Comparison of ENCODE assay signal across 17 cellular contexts in the genomic region with DNA sequence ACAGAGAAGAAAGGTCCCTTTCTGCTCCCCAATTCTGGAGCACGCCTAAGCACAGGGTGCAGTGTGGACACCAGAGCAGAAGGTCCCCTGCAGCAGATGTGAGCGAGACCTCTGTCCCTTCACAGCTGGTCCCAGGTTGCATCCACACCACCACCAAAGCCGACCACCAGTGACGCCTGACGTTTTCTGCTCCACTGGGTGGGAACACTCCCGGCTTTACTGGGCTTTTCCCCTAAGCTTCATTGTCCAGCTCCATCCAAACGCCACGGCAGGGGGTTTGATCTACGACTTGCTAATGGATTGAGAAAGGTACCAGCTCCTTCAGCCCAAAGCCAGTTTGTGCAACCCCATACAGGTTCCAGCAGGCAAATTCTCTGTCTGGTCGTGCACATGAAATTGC. TPM values are rescaled to one million over a fixed set of nuclear protein-coding genes. Genes with fewer than 3 reads are reported as not detected.
DNase-seq lines count a peak whose midpoint lies in the region; ATAC-seq and TF ChIP-seq lines count a peak whose summit lies in the region.
"Had no signal": no experiment of that assay in that cellular context is flagged by ENCODE, and none has a peak within 500 bp of the region (broad histone marks: within the 10 kb centered on the region; RNA-seq: fewer than 3 reads in every experiment).

No MANE protein-coding gene starts in this region.

- H3K9me2 ChIP-seq in hepatocyte (replicated peaks; ENCODE audit: insufficient read depth), result no peaks in the 10 kb centered on the region

- TF ChIP-seq POLR2A in prostate gland (IDR thresholded peaks at IDR 0.05), result no peak

- H3K36me3 ChIP-seq in BLaER1 treated with 17β-estradiol and CSF1 and Interleukin-3, amounts not matched to agents 10 nM and 100 nM, result no peaks in the 10 kb centered on the region
- H3K36me3 ChIP-seq in hepatocyte (replicated peaks; ENCODE audit: insufficient read depth, low read depth), result no peaks in the 10 kb centered on the region
- H3K36me3 ChIP-seq in prostate gland, result no peaks in the 10 kb centered on the region

- no peak overlapping the region for H2AFZ ChIP-seq in hepatocyte

- intact Hi-C loops in prostate gland (cut with DNase I), result no loop called here
- intact Hi-C loops in head of caudate nucleus (cut with DNase I), result no loop called here

- no peak overlapping the region for H3K27ac ChIP-seq in BLaER1 treated with 17β-estradiol and CSF1 and Interleukin-3, amounts not matched to agents 10 nM and 100 nM
- peak overlapping the region; percentile 17; the same call in 1 of the 2 replicates for H3K27ac ChIP-seq in VCaP
- peak overlapping the region; percentile 43 for H3K27ac ChIP-seq in hepatocyte
- no peak overlapping the region for H3K27ac ChIP-seq in prostate gland
- H3K27ac ChIP-seq: SK-N-MC had no signal

- no peak for TF ChIP-seq CTCF in VCaP (conservative IDR thresholded peaks at IDR 0.05)
- TF ChIP-seq CTCF in hepatocyte (IDR thresholded peaks at IDR 0.05; ENCODE audit: poor library complexity), result no peak
- TF ChIP-seq CTCF in prostate gland (IDR thresholded peaks at IDR 0.05), result no peak

- DNase-seq in hepatocyte (ENCODE audit: low spot score), result no peak
- DNase-seq in prostate gland (ENCODE audit: low spot score), result peak; percentile 25
- DNase-seq in head of caudate nucleus, result no peak
- DNase-seq: C1 segment of cervical spinal cord, HCEC 1CT, KG1, NCI-H1436, NCI-H2081 treated with DMSO at 0.1 percent for 48 hours, NCI-H510A treated with DMSO at 0.1 percent for 48 hours had no signal

- peak overlapping the region in 8 of 11 experiments; percentile 3 to 72 (median 56); a peak in 12 of 22 replicates for H3K4me2 ChIP-seq in BLaER1 treated with 17β-estradiol and CSF1 and Interleukin-3, amounts not matched to agents 10 nM and 100 nM
- no peak overlapping the region for H3K4me2 ChIP-seq in hepatocyte

- no peaks in the 10 kb centered on the region for H3K79me2 ChIP-seq in hepatocyte

- ATAC-seq in HG03095 (IDR thresholded peaks at IDR 0.05; ENCODE audit: unreplicated experiment), result no peak
- ATAC-seq in GM21528 (IDR thresholded peaks at IDR 0.05; ENCODE audit: low FRiP score, unreplicated experiment), result no peak
- no peak for ATAC-seq in HG03342 (IDR thresholded peaks at IDR 0.05; ENCODE audit: unreplicated experiment)
- ATAC-seq: HepG2, Panc1 had no signal

- no peak overlapping the region for H3K9ac ChIP-seq in BLaER1 treated with 17β-estradiol and CSF1 and Interleukin-3, amounts not matched to agents 10 nM and 100 nM

- 76% methylated on average over 10 of the region's 10 CpGs for WGBS in hepatocyte (ENCODE audit: low lambda C conversion rate, missing lambda C conversion rate)
- 35% methylated on average over 10 of the region's 10 CpGs for WGBS in prostate gland

- peaks cover 0 to 14% (median 0%) of the 10 kb centered on the region in 11 experiments; a peak in 6 of 22 replicates for H3K27me3 ChIP-seq in BLaER1 treated with 17β-estradiol and CSF1 and Interleukin-3, amounts not matched to agents 10 nM and 100 nM
- H3K27me3 ChIP-seq in hepatocyte, result no peaks in the 10 kb centered on the region
- H3K27me3 ChIP-seq in prostate gland (replicated peaks; ENCODE audit: insufficient read depth), result no peaks in the 10 kb centered on the region

- H3K4me3 ChIP-seq in BLaER1 treated with 17β-estradiol and CSF1 and Interleukin-3, amounts not matched to agents 10 nM and 100 nM, result no peak overlapping the region
- H3K4me3 ChIP-seq in hepatocyte, result no peak overlapping the region
- H3K4me3 ChIP-seq in prostate gland, result no peak overlapping the region
- H3K4me3 ChIP-seq: SK-N-MC had no signal

- no peaks in the 10 kb centered on the region for H4K20me1 ChIP-seq in BLaER1 treated with 17β-estradiol and CSF1 and Interleukin-3, amounts not matched to agents 10 nM and 100 nM
- H4K20me1 ChIP-seq in hepatocyte (ENCODE audit: insufficient read depth, poor library complexity, severe bottlenecking), result no peaks in the 10 kb centered on the region

- peaks cover 14 to 32% (median 28%) of the 10 kb centered on the region in 10 experiments; a peak in 19 of 20 replicates for H3K4me1 ChIP-seq in BLaER1 treated with 17β-estradiol and CSF1 and Interleukin-3, amounts not matched to agents 10 nM and 100 nM
- H3K4me1 ChIP-seq in hepatocyte (ENCODE audit: insufficient read depth) (peaks cover 16% of the 10 kb centered on the region), prostate gland (replicated peaks) (no peaks in the 10 kb centered on the region)

- peaks cover 0 to 11% (median 0%) of the 10 kb centered on the region in 11 experiments; a peak in 4 of 22 replicates for H3K9me3 ChIP-seq in BLaER1 treated with 17β-estradiol and CSF1 and Interleukin-3, amounts not matched to agents 10 nM and 100 nM (replicated peaks in 1 of 11)
- H3K9me3 ChIP-seq in hepatocyte (ENCODE audit: low read depth) (no peaks in the 10 kb centered on the region), prostate gland (no peaks in the 10 kb centered on the region)

RNA-seq across cellular contexts. Expression of a gene that starts 31.3 kb away (rescaled TPM):
- total RNA-seq in hepatocyte (2.7 and 3.7 TPM in 2 replicates), prostate gland (1 to 10 TPM; 2.7 to 5.6 TPM)
- polyA plus RNA-seq in hepatocyte, result 4.4 TPM in 2 replicates

Comparison
In these comparisons a context has a peak if more than half of its experiments do, and no peak if none do; other contexts are left out.
1. H3K27ac ChIP-seq: peak in VCaP (single experiment) and hepatocyte (single experiment); none in BLaER1 treated with 17β-estradiol and CSF1 and Interleukin-3, amounts not matched to agents 10 nM and 100 nM (0 of 11) and prostate gland (0 of 2).